In genomic region chr7:130966246-130967009, GRCh38 we compare ENCODE assay signal across 12 cellular contexts.
DNase-seq lines count a peak whose midpoint lies in the region; ATAC-seq, FAIRE-seq and TF ChIP-seq lines count a peak whose summit lies in the region.
"Had no signal": no experiment of that assay in that cellular context is flagged by ENCODE, and none has a peak within 500 bp of the region (broad histone marks: within the 10 kb centered on the region; RNA-seq: fewer than 3 reads in every experiment).

No MANE protein-coding gene starts in this region.

- no peak for TF ChIP-seq POLR2A in GM12878 (IDR thresholded peaks at IDR 0.05; ENCODE audit: low read depth, low read length)

- peaks cover 48% of the 10 kb centered on the region for H3F3A ChIP-seq in PC-9 (ENCODE audit: insufficient read depth, low read depth)

- no peaks in the 10 kb centered on the region for H3K9me2 ChIP-seq in PC-9 (ENCODE audit: insufficient read depth)

- in situ Hi-C loops in GM12878 (cut with MboI), result no loop called here
- in situ Hi-C loops in G401 (cut with HindIII; ENCODE audit: low sequenced_read_pairs), result no loop called here

- H3K9ac ChIP-seq in GM12878 (ENCODE audit: control insufficient read depth, insufficient read depth, low read length), result no peak overlapping the region
- H3K9ac ChIP-seq: BLaER1 had no signal

- TF ChIP-seq CTCF in AG04449 (IDR thresholded peaks at IDR 0.05; ENCODE audit: insufficient read depth, low read length, missing control alignments) (no peak), GM12878 (IDR thresholded peaks at IDR 0.05 in 2 of 3, conservative IDR thresholded peaks at IDR 0.05 in 1 of 3; ENCODE audit: control insufficient read depth in 2 of 3, extremely low read depth in 1 of 3, insufficient read depth in 1 of 3, low read depth in 3 of 3, low read length in 3 of 3) (no peak), PC-9 (conservative IDR thresholded peaks at IDR 0.05) (no peak), A673 (conservative IDR thresholded peaks at IDR 0.05; ENCODE audit: low read depth, low read length) (no peak)

- no peak overlapping the region for H3K27ac ChIP-seq in GM12878 (ENCODE audit: control insufficient read depth, insufficient read depth)
- no peak overlapping the region for H3K27ac ChIP-seq in PC-9
- no peak overlapping the region for H3K27ac ChIP-seq in A673 (ENCODE audit: low read depth, low read length, poor library complexity, severe bottlenecking)
- H3K27ac ChIP-seq: BLaER1, ovary had no signal

- CTCF ChIA-PET in AG04449 (lab: Yijun Ruan, JAX), result interaction anchor here (1.1 to 5.5 kb wide), 5 partner anchors 12 to 74 kb away, joined by 3 to 44 read pairs (median 9); no protein-coding TSS in a partner anchor
- CTCF ChIA-PET in GM12878 (lab: Yijun Ruan, JAX), result interaction anchor here (0.8 to 1.8 kb wide), 5 partner anchors 9 to 74 kb away, joined by 3 to 11 read pairs (median 3); no protein-coding TSS in a partner anchor
- CTCF ChIA-PET in PC-9 (lab: Charles Lee), result interaction anchor here (0.7 kb wide), 1 partner anchor 106 kb away, joined by 3 read pairs; no protein-coding TSS in a partner anchor
- CTCF ChIA-PET in A673 (lab: Charles Lee), result no interaction called here

- FAIRE-seq in GM12878 (lab: Jason Lieb, UNC), result no peak

- no peak for TF ChIP-seq RAD21 in GM12878 (IDR thresholded peaks at IDR 0.05; ENCODE audit: insufficient read depth, low read depth, low read length)

- intact Hi-C loops in GM12878 (cut with micrococcal nuclease; ENCODE audit: unreplicated experiment), result loop anchor here (10.0 kb wide), 1 partner anchor 358 kb away; the partner anchor contains the start of gene MKLN1
- intact Hi-C loops in PC-9 (cut with micrococcal nuclease; ENCODE audit: unreplicated experiment), result no loop called here
- intact Hi-C loops in A673 (cut with micrococcal nuclease; ENCODE audit: unreplicated experiment), result no loop called here

- H3K36me3 ChIP-seq in GM12878 (ENCODE audit: control insufficient read depth in 2 of 2, insufficient read depth in 2 of 2, low read length in 1 of 2), result peaks cover 2 to 4% of the 10 kb centered on the region in 2 experiments; a peak in 3 of 4 replicates
- H3K36me3 ChIP-seq in PC-9 (ENCODE audit: low read depth), result peaks cover 40% of the 10 kb centered on the region
- no peaks in the 10 kb centered on the region for H3K36me3 ChIP-seq in A673 (ENCODE audit: insufficient read depth, low read length, poor library complexity, severe bottlenecking)
- H3K36me3 ChIP-seq: BLaER1, ovary had no signal

- H4K20me1 ChIP-seq in GM12878 (ENCODE audit: control insufficient read depth, insufficient read depth) (no peaks in the 10 kb centered on the region), PC-9 (ENCODE audit: insufficient read depth) (peaks cover 5% of the 10 kb centered on the region; the same call in 1 of the 2 replicates)
- H4K20me1 ChIP-seq: BLaER1 had no signal

- 0 out of 2 replicates have a peak overlapping the region, but pooled peaks have one; percentile 31 for H3K4me2 ChIP-seq in GM12878 (ENCODE audit: control insufficient read depth, insufficient read depth)
- no peak overlapping the region for H3K4me2 ChIP-seq in PC-9
- H3K4me2 ChIP-seq: BLaER1 had no signal

- POLR2A ChIA-PET in AG04449 (lab: Yijun Ruan, JAX) (interaction anchor here (1.0 to 1.7 kb wide), 4 partner anchors 53 to 64 kb away, joined by 3 to 8 read pairs (median 5); no protein-coding TSS in a partner anchor), GM12878 (lab: Charles Lee) (interaction anchor here (1.0 kb wide), 1 partner anchor 9 kb away, joined by 4 read pairs; no protein-coding TSS in a partner anchor), PC-9 (lab: Charles Lee; ENCODE audit: unreplicated experiment) (interaction anchor here (0.5 kb wide), 1 partner anchor 32 kb away, joined by 4 read pairs; no protein-coding TSS in a partner anchor), A673 (lab: Charles Lee; ENCODE audit: low non-redundant PET) (no interaction called here)

- ATAC-seq in GM18870 (IDR thresholded peaks at IDR 0.05; ENCODE audit: unreplicated experiment) (peak; percentile 53), HG03354 (IDR thresholded peaks at IDR 0.05; ENCODE audit: poor library complexity, severe bottlenecking, unreplicated experiment) (peak; percentile 54), GM12878 (peak; percentile 85)

- H3K4me1 ChIP-seq in GM12878 (ENCODE audit: control insufficient read depth, insufficient read depth, low read length) (peaks cover 39% of the 10 kb centered on the region), PC-9 (replicated peaks; ENCODE audit: insufficient read depth) (peaks cover 13% of the 10 kb centered on the region), A673 (ENCODE audit: insufficient read depth, low read length, poor library complexity, severe bottlenecking) (peaks cover 29% of the 10 kb centered on the region)

- RAD21 ChIA-PET in GM12878 (lab: Charles Lee; ENCODE audit: unreplicated experiment), result interaction anchor here (0.7 to 1.9 kb wide), 5 partner anchors 16 to 73 kb away, joined by 3 to 5 read pairs (median 3); no protein-coding TSS in a partner anchor

- DNase-seq in AG04449 (ENCODE audit: low read depth, low spot score) (peak; percentile 61), GM12878 (ENCODE audit: low read depth, low spot score) (peak; percentile 45), PC-9 (no peak), A673 (ENCODE audit: low spot score) (no peak), G401 (ENCODE audit: low spot score) (no peak), CD1c-positive myeloid dendritic cell (ENCODE audit: extremely low spot score) (no peak)
- DNase-seq: activated CD4-positive, CD25-positive, alpha-beta regulatory T cell treated with anti-CD3 and anti-CD28 coated beads, Interleukin-2, amount 50 U/mL, for 72 hours; NCI-H146; ovary had no signal

- peak; percentile 52 to 74; a peak in 2 of 4 replicates for TF ChIP-seq EP300 in GM12878 (IDR thresholded peaks at IDR 0.05; ENCODE audit: borderline replicate concordance in 1 of 2, control insufficient read depth in 1 of 2, low read depth in 2 of 2, low read length in 2 of 2)

- BruUV-seq in GM12878 (replicated peaks; lab: Mats Ljungman, UMichigan) (no TSS peak), PC-9 (replicated peaks; lab: Mats Ljungman, UMichigan) (no TSS peak), A673 (replicated peaks; lab: Mats Ljungman, UMichigan) (no TSS peak)

- H3K9me3 ChIP-seq in GM12878 (replicated peaks; ENCODE audit: control insufficient read depth, insufficient read depth, low read length), result no peaks in the 10 kb centered on the region
- H3K9me3 ChIP-seq in PC-9 (ENCODE audit: insufficient read depth, low read depth), result no peaks in the 10 kb centered on the region
- H3K9me3 ChIP-seq in A673 (ENCODE audit: low read depth, low read length, poor library complexity, severe bottlenecking), result no peaks in the 10 kb centered on the region
- H3K9me3 ChIP-seq: BLaER1, ovary had no signal

- H3K79me2 ChIP-seq in GM12878 (ENCODE audit: control insufficient read depth, insufficient read depth, low read length) (peaks cover 5% of the 10 kb centered on the region), PC-9 (ENCODE audit: low read depth) (peaks cover 44% of the 10 kb centered on the region)

- H2AFZ ChIP-seq in GM12878 (ENCODE audit: control insufficient read depth, low read depth, low read length), result no peak overlapping the region
- no peak overlapping the region for H2AFZ ChIP-seq in PC-9

- H3K27me3 ChIP-seq in GM12878 (replicated peaks in 1 of 2; ENCODE audit: control insufficient read depth in 2 of 2, insufficient read depth in 2 of 2, low read length in 1 of 2), result no peaks in the 10 kb centered on the region
- no peaks in the 10 kb centered on the region for H3K27me3 ChIP-seq in PC-9 (ENCODE audit: insufficient read depth, low read depth)
- H3K27me3 ChIP-seq in A673 (replicated peaks; ENCODE audit: insufficient read depth, low read depth, low read length, poor library complexity), result no peaks in the 10 kb centered on the region
- H3K27me3 ChIP-seq: BLaER1, ovary had no signal

- H3K4me3 ChIP-seq in AG04449 (ENCODE audit: low read depth, low read length) (no peak overlapping the region), GM12878 (no peak overlapping the region), PC-9 (no peak overlapping the region), A673 (ENCODE audit: low read depth, low read length, poor library complexity, severe bottlenecking) (no peak overlapping the region)
- H3K4me3 ChIP-seq: BLaER1, ovary had no signal

- WGBS in GM12878 (ENCODE audit: insufficient coverage, insufficient replicate concordance, low lambda C conversion rate, missing lambda C conversion rate), result 11% methylated on average over 5 of the region's 5 CpGs

- SMC1A ChIA-PET in GM12878 (lab: Charles Lee; ENCODE audit: uncharacterized antibody, unreplicated experiment), result interaction anchor here (0.6 to 1.5 kb wide), 10 partner anchors 10 to 157 kb away, joined by 3 to 7 read pairs (median 4); no protein-coding TSS in a partner anchor

TF ChIP-seq in GM12878, 131 proteins besides CTCF, POLR2A, EP300 and RAD21 (continues in another document):
- TF ChIP-seq SPI1 (IDR thresholded peaks at IDR 0.05; ENCODE audit: borderline replicate concordance, insufficient read depth, low read depth, low read length) (peak; percentile 16; the same call in 1 of the 2 replicates), TBL1XR1 (IDR thresholded peaks at IDR 0.05; ENCODE audit: low read depth, low read length) (no peak)
- TF ChIP-seq, protein P1, sequence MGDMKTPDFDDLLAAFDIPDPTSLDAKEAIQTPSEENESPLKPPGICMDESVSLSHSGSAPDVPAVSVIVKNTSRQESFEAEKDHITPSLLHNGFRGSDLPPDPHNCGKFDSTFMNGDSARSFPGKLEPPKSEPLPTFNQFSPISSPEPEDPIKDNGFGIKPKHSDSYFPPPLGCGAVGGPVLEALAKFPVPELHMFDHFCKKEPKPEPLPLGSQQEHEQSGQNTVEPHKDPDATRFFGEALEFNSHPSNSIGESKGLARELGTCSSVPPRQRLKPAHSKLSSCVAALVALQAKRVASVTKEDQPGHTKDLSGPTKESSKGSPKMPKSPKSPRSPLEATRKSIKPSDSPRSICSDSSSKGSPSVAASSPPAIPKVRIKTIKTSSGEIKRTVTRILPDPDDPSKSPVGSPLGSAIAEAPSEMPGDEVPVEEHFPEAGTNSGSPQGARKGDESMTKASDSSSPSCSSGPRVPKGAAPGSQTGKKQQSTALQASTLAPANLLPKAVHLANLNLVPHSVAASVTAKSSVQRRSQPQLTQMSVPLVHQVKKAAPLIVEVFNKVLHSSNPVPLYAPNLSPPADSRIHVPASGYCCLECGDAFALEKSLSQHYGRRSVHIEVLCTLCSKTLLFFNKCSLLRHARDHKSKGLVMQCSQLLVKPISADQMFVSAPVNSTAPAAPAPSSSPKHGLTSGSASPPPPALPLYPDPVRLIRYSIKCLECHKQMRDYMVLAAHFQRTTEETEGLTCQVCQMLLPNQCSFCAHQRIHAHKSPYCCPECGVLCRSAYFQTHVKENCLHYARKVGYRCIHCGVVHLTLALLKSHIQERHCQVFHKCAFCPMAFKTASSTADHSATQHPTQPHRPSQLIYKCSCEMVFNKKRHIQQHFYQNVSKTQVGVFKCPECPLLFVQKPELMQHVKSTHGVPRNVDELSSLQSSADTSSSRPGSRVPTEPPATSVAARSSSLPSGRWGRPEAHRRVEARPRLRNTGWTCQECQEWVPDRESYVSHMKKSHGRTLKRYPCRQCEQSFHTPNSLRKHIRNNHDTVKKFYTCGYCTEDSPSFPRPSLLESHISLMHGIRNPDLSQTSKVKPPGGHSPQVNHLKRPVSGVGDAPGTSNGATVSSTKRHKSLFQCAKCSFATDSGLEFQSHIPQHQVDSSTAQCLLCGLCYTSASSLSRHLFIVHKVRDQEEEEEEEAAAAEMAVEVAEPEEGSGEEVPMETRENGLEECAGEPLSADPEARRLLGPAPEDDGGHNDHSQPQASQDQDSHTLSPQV (IDR thresholded peaks at IDR 0.05), result no peak

Comparison
In these comparisons a context has a peak if more than half of its experiments do, and no peak if none do; other contexts are left out.
1. DNase-seq: peak in AG04449 (single experiment) and GM12878 (single experiment); none in PC-9 (0 of 2), A673 (single experiment), G401 (single experiment) and CD1c-positive myeloid dendritic cell (single experiment).
2. Peak in every context shown above with its lines, with median percentiles within 50 percentile points of each other: ATAC-seq.